Comparison of ENCODE assay signal across 22 cellular contexts in the genomic region with DNA sequence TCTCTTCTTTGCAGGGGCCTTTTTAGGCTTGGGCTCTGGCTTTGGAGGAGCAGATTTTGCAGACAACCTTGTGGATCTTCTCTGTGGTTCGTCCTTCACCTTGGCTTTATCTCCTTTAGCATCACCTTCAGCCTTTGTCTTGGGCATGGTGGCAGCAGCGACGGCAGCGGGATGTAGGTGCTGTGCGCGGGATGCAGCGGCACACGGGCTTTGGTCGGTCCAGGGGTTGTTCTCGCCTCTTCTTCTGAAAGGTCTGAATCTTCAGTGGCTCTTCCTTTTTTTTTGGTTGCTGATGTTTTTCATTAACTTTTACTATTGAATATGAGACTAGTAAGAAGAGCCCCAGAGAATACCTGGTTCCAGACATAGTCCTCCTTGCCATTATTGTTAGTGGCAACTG. TPM values are rescaled to one million over a fixed set of nuclear protein-coding genes. Genes with fewer than 3 reads are reported as not detected.
"Had no signal": no experiment of that assay in that cellular context is flagged by ENCODE, and none has a peak within 500 bp of the region (broad histone marks: within the 10 kb centered on the region; RNA-seq: fewer than 3 reads in every experiment).

No MANE protein-coding gene starts in this region.

- ATAC-seq: foreskin keratinocyte, gastroesophageal sphincter, heart left ventricle, left colon, left lobe of liver, lower lobe of right lung, mucosa of descending colon had no signal

- H3K27me3 Mint-ChIP-seq: naive B cell had no signal

- H3K27me3 ChIP-seq: dorsolateral prefrontal cortex, esophagus muscularis mucosa, gastroesophageal sphincter, heart left ventricle, hepatocyte had no signal

- H3K4me1 ChIP-seq: esophagus muscularis mucosa, foreskin keratinocyte, gastroesophageal sphincter, heart left ventricle, left ventricle myocardium inferior, lower lobe of right lung had no signal

- H3K9me3 Mint-ChIP-seq: immature natural killer cell, naive B cell had no signal

- H3K4me3 Mint-ChIP-seq: immature natural killer cell, naive B cell had no signal

- H3K27ac Mint-ChIP-seq: immature natural killer cell, naive B cell had no signal

- H3K4me3 ChIP-seq: coronary artery, dorsolateral prefrontal cortex, esophagus muscularis mucosa, gastroesophageal sphincter, heart left ventricle, hepatocyte, left ventricle myocardium inferior, lower lobe of right lung, mucosa of descending colon had no signal

- H3K36me3 ChIP-seq: esophagus muscularis mucosa, gastroesophageal sphincter, heart left ventricle, left ventricle myocardium inferior, lower lobe of right lung had no signal

- H3K9me3 ChIP-seq: esophagus muscularis mucosa, gastroesophageal sphincter, heart left ventricle, left ventricle myocardium inferior, lower lobe of right lung, mucosa of descending colon had no signal

- DNase-seq: dermis blood vessel endothelial cell; dorsolateral prefrontal cortex; effector CD4-positive, alpha-beta T cell; effector memory CD4-positive, alpha-beta T cell; foreskin keratinocyte; heart left ventricle; hypothalamus; immature natural killer cell; islet precursor cell; kidney; kidney glomerular epithelial cell; left colon; left ventricle myocardium inferior; lower lobe of right lung; mesenchymal stem cell; mucosa of descending colon; naive B cell had no signal

- H3K36me3 Mint-ChIP-seq: immature natural killer cell, naive B cell had no signal

- H3K4me1 Mint-ChIP-seq: immature natural killer cell, naive B cell had no signal

- H3K27ac ChIP-seq: coronary artery, dorsolateral prefrontal cortex, esophagus muscularis mucosa, foreskin keratinocyte, gastroesophageal sphincter, heart left ventricle, hepatocyte, left ventricle myocardium inferior, lower lobe of right lung had no signal

RNA-seq across cellular contexts. Expression of a gene that starts 10.0 kb away (rescaled TPM):
- total RNA-seq: foreskin keratinocyte, hepatocyte had no signal
